In the genomic region with DNA sequence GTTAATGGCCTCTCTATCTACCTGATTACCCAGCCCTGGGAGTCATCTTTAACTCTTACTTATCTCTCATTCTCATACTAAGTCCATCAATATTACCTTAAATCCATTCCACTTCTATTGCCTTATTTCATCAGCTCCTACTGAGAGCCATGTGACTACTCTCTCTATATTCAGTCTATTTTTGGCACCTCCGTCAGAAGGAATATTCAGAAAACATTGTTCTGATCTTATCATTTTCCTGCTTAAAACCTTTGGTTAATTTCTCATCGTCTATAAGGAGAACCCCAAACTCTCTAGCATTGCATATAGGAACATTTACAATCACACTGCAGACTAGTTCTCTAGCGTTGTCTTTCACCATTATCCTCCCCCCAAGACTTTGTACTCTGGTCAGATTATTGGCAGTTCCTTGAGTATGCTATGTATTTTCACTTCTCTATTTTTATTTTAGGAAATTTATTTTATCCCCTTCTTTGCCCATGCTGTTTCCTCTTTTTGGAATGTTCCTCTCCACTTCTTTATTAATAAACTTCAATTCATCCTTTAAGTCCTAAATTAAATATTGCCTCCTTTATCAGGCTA, we compare ENCODE assay signal across 19 cellular contexts. TPM values are rescaled to one million over a fixed set of nuclear protein-coding genes. Genes with fewer than 3 reads are reported as not detected.
"Had no signal": no experiment of that assay in that cellular context is flagged by ENCODE, and none has a peak within 500 bp of the region (broad histone marks: within the 10 kb centered on the region; RNA-seq: fewer than 3 reads in every experiment).

No MANE protein-coding gene starts in this region.

- H3K4me3 ChIP-seq: ascending aorta, breast epithelium, coronary artery, lower lobe of right lung, ovary, testis had no signal

- H3K4me1 Mint-ChIP-seq: activated naive CD4-positive, alpha-beta T cell treated with anti-CD3 and anti-CD28 coated beads, Interleukin-2, amount 50 U/mL, for 24 hours; natural killer cell; stimulated activated memory B cell treated with anti-CD40 and anti-IgM and Interleukin-4, amounts not matched to agents 10 μg/mL and 1 μg/mL and 100 μg/mL, for 72 hours had no signal

- H3K4me3 Mint-ChIP-seq: activated naive CD4-positive, alpha-beta T cell treated with anti-CD3 and anti-CD28 coated beads, Interleukin-2, amount 50 U/mL, for 24 hours; activated T-cell treated with anti-CD3 and anti-CD28 coated beads, Interleukin-2, amount 50 U/mL, for 72 hours; natural killer cell; stimulated activated memory B cell treated with anti-CD40 and anti-IgM and Interleukin-4, amounts not matched to agents 10 μg/mL and 1 μg/mL and 100 μg/mL, for 72 hours; type B pancreatic cell had no signal

- H3K27me3 Mint-ChIP-seq: activated naive CD4-positive, alpha-beta T cell treated with anti-CD3 and anti-CD28 coated beads, Interleukin-2, amount 50 U/mL, for 24 hours; stimulated activated memory B cell treated with anti-CD40 and anti-IgM and Interleukin-4, amounts not matched to agents 10 μg/mL and 1 μg/mL and 100 μg/mL, for 72 hours; type B pancreatic cell had no signal

- H3K4me1 ChIP-seq: ascending aorta, breast epithelium, lower lobe of right lung, testis had no signal

- DNase-seq: activated CD4-positive, alpha-beta T cell treated with anti-CD3 and anti-CD28 coated beads, Interleukin-2, amount 50 U/mL, for 4 hours; activated effector memory CD4-positive, alpha-beta T cell treated with anti-CD3 and anti-CD28 coated beads, Interleukin-2, amount 50 U/mL, for 16 hours; activated T-cell treated with anti-CD3 and anti-CD28 coated beads, Interleukin-2, amount 50 U/mL, for 72 hours; hypothalamus; islet precursor cell; lower lobe of right lung; natural killer cell; ovary; stimulated activated CD4-positive, alpha-beta T cell treated with anti-CD3 and anti-CD28 coated beads, Interleukin-4, amount 100 ng/mL, for 4 hours; testis had no signal

- H3K36me3 ChIP-seq: ascending aorta, breast epithelium, lower lobe of right lung, ovary had no signal

- H3K36me3 Mint-ChIP-seq: natural killer cell; stimulated activated memory B cell treated with anti-CD40 and anti-IgM and Interleukin-4, amounts not matched to agents 10 μg/mL and 1 μg/mL and 100 μg/mL, for 72 hours; type B pancreatic cell had no signal

- H3K27ac Mint-ChIP-seq: activated naive CD4-positive, alpha-beta T cell treated with anti-CD3 and anti-CD28 coated beads, Interleukin-2, amount 50 U/mL, for 24 hours; activated T-cell treated with anti-CD3 and anti-CD28 coated beads, Interleukin-2, amount 50 U/mL, for 72 hours; natural killer cell; stimulated activated memory B cell treated with anti-CD40 and anti-IgM and Interleukin-4, amounts not matched to agents 10 μg/mL and 1 μg/mL and 100 μg/mL, for 72 hours; type B pancreatic cell had no signal

- FAIRE-seq: endometrium, frontal cortex had no signal

- H3K9me3 Mint-ChIP-seq: activated naive CD4-positive, alpha-beta T cell treated with anti-CD3 and anti-CD28 coated beads, Interleukin-2, amount 50 U/mL, for 24 hours; activated T-cell treated with anti-CD3 and anti-CD28 coated beads, Interleukin-2, amount 50 U/mL, for 72 hours; natural killer cell; stimulated activated memory B cell treated with anti-CD40 and anti-IgM and Interleukin-4, amounts not matched to agents 10 μg/mL and 1 μg/mL and 100 μg/mL, for 72 hours; type B pancreatic cell had no signal

- H3K9me3 ChIP-seq: breast epithelium, lower lobe of right lung, ovary, testis had no signal

- H3K27me3 ChIP-seq: ascending aorta, ovary, testis had no signal

- H3K27ac ChIP-seq: ascending aorta, breast epithelium, coronary artery, lower lobe of right lung, ovary, testis had no signal

RNA-seq across cellular contexts. Expression of a gene that starts 27.1 kb away (rescaled TPM):
- total RNA-seq: activated CD8-positive, alpha-beta memory T cell treated with anti-CD3 and anti-CD28 coated beads for 36 hours; ascending aorta; lower lobe of right lung; natural killer cell had no signal
